In the genomic region with DNA sequence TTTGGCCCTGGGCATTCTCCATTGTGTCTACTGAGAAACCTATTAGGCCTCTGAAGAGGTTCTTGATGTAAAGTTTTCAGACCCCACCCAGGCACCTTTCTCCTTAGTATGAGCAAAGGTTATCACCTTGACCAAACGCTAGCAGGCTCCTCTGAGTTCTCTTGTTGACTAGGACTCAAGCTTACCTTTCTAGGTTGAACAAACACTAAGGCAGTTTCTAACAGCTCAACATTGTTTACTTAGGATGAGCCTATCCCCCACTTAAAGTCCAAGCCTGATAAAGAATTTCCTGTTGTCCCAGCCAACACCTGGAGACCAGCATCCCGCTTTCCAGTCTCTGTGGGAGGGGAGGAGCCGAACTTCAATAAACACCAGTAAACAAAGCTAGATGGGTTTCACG, we compare ENCODE assay signal across 1 cellular context.
TF ChIP-seq lines count a peak whose summit lies in the region.

No MANE protein-coding gene starts in this region.

TF ChIP-seq in K562, 482 proteins besides CTCF, POLR2A, EP300 and RAD21:
- TF ChIP-seq CHCHD3 (CRISPR knock-in tag; IDR thresholded peaks at IDR 0.05) (no peak), NELFE (IDR thresholded peaks at IDR 0.05; ENCODE audit: insufficient read depth, insufficient read length) (no peak), SMARCB1 (IDR thresholded peaks at IDR 0.05; ENCODE audit: insufficient read length, low read depth) (no peak), ZNF57 (CRISPR knock-in tag; IDR thresholded peaks at IDR 0.05) (no peak), HDGF (IDR thresholded peaks at IDR 0.05) (no peak), ZBTB43 (CRISPR knock-in tag; IDR thresholded peaks at IDR 0.05) (no peak)
